1 cellular context compared by ENCODE assay signal in the genomic region with DNA sequence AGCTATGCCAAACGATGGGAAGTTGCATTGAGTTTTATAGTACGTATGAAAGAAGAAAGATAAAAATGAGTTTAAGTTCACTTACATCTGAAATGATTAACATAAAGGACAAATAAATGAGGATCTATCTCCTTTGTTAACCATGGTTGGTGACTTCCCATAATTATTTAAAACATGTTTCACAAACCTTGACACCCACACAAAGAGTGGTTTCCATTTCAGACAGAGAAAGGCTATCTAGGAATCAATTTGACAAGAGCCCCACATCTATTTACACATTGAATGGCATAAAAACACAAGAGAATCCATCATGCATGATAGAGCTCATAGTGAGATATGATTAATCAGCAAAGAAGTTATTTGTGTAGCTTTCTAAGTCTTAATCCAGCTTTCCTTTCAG.
A peak's percentile ranks its signal among the peaks of the same experiment; 100 is the strongest.
TF ChIP-seq lines count a peak whose summit lies in the region.

No MANE protein-coding gene starts in this region.

TF ChIP-seq in GM12878, 131 proteins besides CTCF, POLR2A, EP300 and RAD21:
- no peak for TF ChIP-seq CEBPB (IDR thresholded peaks at IDR 0.05; ENCODE audit: borderline replicate concordance in 1 of 2, low read depth in 2 of 2, low read length in 2 of 2)
- no peak for TF ChIP-seq NRF1 (conservative IDR thresholded peaks at IDR 0.05; ENCODE audit: low read depth, low read length)
- TF ChIP-seq ZNF217 (IDR thresholded peaks at IDR 0.05): peak; percentile 92
- TF ChIP-seq SREBF1 (IDR thresholded peaks at IDR 0.05; ENCODE audit: low read length): peak; percentile 45; the same call in 1 of the 2 replicates
- no peak for TF ChIP-seq NR2C2 (IDR thresholded peaks at IDR 0.05; ENCODE audit: borderline replicate concordance, control insufficient read depth, insufficient read length, low read depth)
- TF ChIP-seq JUNB (IDR thresholded peaks at IDR 0.05): peak; percentile 28; the same call in 1 of the 2 replicates
- TF ChIP-seq, protein P1, sequence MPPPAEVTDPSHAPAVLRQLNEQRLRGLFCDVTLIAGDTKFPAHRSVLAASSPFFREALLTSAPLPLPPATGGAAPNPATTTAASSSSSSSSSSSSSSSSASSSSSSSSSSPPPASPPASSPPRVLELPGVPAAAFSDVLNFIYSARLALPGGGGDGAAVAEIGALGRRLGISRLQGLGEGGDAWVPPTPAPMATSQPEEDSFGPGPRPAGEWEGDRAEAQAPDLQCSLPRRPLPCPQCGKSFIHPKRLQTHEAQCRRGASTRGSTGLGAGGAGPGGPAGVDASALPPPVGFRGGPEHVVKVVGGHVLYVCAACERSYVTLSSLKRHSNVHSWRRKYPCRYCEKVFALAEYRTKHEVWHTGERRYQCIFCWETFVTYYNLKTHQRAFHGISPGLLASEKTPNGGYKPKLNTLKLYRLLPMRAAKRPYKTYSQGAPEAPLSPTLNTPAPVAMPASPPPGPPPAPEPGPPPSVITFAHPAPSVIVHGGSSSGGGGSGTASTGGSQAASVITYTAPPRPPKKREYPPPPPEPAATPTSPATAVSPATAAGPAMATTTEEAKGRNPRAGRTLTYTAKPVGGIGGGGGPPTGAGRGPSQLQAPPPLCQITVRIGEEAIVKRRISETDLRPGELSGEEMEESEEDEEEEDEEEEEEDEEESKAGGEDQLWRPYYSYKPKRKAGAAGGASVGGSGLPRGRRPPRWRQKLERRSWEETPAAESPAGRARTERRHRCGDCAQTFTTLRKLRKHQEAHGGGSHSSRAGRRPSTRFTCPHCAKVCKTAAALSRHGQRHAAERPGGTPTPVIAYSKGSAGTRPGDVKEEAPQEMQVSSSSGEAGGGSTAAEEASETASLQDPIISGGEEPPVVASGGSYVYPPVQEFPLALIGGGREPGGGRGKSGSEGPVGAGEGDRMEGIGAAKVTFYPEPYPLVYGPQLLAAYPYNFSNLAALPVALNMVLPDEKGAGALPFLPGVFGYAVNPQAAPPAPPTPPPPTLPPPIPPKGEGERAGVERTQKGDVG (CRISPR knock-in tag; IDR thresholded peaks at IDR 0.05): no peak
- TF ChIP-seq NR2F1 (conservative IDR thresholded peaks at IDR 0.05): peak; percentile 41
- TF ChIP-seq SIX5 (IDR thresholded peaks at IDR 0.05; ENCODE audit: low read depth, low read length, severe bottlenecking): no peak
- TF ChIP-seq FOXM1 (IDR thresholded peaks at IDR 0.05; ENCODE audit: low read depth, low read length): peak; percentile 51; the same call in 1 of the 2 replicates
- TF ChIP-seq RUNX3 (IDR thresholded peaks at IDR 0.05; ENCODE audit: low read length): peak; percentile 80
- peak; percentile 68; the same call in 1 of the 2 replicates for TF ChIP-seq NFIC (IDR thresholded peaks at IDR 0.05; ENCODE audit: low read depth, low read length)
- TF ChIP-seq RAD51 (IDR thresholded peaks at IDR 0.05): no peak
- TF ChIP-seq, protein P2, sequence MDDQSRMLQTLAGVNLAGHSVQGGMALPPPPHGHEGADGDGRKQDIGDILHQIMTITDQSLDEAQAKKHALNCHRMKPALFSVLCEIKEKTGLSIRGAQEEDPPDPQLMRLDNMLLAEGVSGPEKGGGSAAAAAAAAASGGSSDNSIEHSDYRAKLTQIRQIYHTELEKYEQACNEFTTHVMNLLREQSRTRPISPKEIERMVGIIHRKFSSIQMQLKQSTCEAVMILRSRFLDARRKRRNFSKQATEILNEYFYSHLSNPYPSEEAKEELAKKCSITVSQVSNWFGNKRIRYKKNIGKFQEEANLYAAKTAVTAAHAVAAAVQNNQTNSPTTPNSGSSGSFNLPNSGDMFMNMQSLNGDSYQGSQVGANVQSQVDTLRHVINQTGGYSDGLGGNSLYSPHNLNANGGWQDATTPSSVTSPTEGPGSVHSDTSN (IDR thresholded peaks at IDR 0.05; ENCODE audit: insufficient replicate concordance, low read depth, low read length): no peak
- TF ChIP-seq PAX5 (IDR thresholded peaks at IDR 0.05; ENCODE audit: borderline replicate concordance, low read depth, low read length): peak; percentile 96
- 0 out of 3 replicates have a peak, but pooled peaks have one; percentile 46 for TF ChIP-seq POU2F2 (IDR thresholded peaks at IDR 0.05; ENCODE audit: borderline replicate concordance, low read depth, low read length)
